Comparison of ENCODE assay signal across 2 cellular contexts in the genomic region with DNA sequence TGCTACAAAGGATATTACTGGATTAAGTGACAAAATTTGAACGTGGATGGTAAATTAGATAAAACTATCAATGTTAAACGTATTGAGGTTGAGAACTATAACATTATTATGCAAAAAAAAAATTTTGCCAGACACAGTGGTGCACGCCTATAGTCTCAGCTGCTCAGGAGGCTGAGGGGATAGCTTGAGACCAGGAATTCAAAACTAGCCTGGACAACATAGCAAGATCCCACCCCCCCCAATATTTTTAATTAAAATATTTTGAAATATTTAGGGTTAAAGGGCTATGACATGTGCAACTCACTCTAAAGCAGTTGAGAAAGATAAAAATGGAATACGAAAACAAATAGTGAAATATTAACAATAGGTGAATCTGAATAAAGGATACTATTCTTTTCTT.
TF ChIP-seq lines count a peak whose summit lies in the region.

No MANE protein-coding gene starts in this region.

TF ChIP-seq in A549, 52 proteins besides CTCF, POLR2A, EP300 and RAD21 (continued from another document):
- TF ChIP-seq, protein P1, sequence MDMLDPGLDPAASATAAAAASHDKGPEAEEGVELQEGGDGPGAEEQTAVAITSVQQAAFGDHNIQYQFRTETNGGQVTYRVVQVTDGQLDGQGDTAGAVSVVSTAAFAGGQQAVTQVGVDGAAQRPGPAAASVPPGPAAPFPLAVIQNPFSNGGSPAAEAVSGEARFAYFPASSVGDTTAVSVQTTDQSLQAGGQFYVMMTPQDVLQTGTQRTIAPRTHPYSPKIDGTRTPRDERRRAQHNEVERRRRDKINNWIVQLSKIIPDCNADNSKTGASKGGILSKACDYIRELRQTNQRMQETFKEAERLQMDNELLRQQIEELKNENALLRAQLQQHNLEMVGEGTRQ (IDR thresholded peaks at IDR 0.05) = no peak
TF ChIP-seq in A549: peak in this region for 1.

TF ChIP-seq in HEK293, 187 proteins besides CTCF, POLR2A, EP300 and RAD21 (continued from another document):
- TF ChIP-seq, protein P2, sequence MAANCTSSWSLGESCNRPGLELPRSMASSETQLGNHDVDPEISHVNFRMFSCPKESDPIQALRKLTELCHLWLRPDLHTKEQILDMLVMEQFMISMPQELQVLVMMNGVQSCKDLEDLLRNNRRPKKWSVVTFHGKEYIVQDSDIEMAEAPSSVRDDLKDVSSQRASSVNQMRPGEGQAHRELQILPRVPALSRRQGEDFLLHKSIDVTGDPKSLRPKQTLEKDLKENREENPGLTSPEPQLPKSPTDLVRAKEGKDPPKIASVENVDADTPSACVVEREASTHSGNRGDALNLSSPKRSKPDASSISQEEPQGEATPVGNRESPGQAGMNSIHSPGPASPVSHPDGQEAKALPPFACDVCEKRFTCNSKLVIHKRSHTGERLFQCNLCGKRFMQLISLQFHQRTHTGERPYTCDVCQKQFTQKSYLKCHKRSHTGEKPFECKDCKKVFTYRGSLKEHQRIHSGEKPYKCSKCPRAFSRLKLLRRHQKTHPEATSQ (tag by site-specific recombination; IDR thresholded peaks at IDR 0.05) = no peak
